ENCODE assay signal across 8 cellular contexts in the genomic region with DNA sequence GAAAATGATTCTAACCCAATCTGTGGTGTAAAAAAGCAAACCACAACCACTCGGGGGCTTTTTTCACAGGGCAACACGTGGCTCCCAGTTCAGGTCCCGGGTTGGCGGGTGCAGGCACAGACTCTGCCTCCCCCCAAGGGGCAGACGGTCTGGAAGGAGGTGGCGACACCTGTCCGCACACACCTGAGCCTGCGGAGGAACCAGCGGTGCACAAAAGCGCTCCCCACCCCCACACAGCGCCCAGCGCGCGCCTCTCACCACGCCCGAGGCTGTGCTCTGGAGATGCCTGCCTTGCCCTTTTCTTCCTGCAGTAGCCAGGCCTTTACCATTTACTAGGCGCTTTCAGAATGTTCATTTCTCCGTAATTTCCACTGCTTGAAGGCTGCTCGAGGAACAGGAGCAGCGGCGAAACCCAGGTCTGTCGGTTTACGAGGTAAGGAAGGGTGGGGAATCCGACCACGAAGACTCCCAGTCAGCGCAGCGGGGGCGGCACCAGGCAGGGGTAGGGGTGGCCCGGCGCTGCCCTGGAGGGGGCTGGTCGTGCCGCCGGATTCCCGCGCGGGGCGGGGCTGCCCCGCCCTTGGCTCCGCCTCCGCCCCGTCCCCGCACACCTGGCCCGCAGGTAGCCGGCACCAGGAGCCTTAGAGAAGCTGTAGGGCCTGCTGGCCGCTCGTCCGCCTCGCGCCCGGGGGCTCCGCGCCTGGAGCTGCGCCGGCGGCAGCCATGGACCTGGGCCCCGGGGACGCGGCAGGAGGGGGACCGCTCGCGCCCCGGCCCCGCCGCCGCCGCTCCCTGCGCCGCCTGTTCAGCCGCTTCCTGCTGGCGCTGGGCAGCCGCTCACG. TPM values are rescaled to one million over a fixed set of nuclear protein-coding genes. Genes with fewer than 3 reads are reported as not detected.
DNase-seq lines count a peak whose midpoint lies in the region; ATAC-seq and TF ChIP-seq lines count a peak whose summit lies in the region.

A gene with protein sequence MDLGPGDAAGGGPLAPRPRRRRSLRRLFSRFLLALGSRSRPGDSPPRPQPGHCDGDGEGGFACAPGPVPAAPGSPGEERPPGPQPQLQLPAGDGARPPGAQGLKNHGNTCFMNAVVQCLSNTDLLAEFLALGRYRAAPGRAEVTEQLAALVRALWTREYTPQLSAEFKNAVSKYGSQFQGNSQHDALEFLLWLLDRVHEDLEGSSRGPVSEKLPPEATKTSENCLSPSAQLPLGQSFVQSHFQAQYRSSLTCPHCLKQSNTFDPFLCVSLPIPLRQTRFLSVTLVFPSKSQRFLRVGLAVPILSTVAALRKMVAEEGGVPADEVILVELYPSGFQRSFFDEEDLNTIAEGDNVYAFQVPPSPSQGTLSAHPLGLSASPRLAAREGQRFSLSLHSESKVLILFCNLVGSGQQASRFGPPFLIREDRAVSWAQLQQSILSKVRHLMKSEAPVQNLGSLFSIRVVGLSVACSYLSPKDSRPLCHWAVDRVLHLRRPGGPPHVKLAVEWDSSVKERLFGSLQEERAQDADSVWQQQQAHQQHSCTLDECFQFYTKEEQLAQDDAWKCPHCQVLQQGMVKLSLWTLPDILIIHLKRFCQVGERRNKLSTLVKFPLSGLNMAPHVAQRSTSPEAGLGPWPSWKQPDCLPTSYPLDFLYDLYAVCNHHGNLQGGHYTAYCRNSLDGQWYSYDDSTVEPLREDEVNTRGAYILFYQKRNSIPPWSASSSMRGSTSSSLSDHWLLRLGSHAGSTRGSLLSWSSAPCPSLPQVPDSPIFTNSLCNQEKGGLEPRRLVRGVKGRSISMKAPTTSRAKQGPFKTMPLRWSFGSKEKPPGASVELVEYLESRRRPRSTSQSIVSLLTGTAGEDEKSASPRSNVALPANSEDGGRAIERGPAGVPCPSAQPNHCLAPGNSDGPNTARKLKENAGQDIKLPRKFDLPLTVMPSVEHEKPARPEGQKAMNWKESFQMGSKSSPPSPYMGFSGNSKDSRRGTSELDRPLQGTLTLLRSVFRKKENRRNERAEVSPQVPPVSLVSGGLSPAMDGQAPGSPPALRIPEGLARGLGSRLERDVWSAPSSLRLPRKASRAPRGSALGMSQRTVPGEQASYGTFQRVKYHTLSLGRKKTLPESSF (plus strand): TSS at position 608 of the 842 bp plus-strand sequence. CDS start 116 bp downstream, at position 724.

- H3K4me3 ChIP-seq in HFF-Myc (replicated peaks; ENCODE audit: low read depth, low read length) = peak within 1 kb of the TSS; percentile 65
- peak within 1 kb of the TSS; percentile 29 to 43; a peak in 3 of 4 replicates for H3K4me3 ChIP-seq in SK-N-SH (ENCODE audit: low read depth in 2 of 2, low read length in 1 of 2)
- H3K4me3 ChIP-seq in duodenal mucosa (ENCODE audit: low read depth in 1 of 2, low read length in 2 of 2) = peak within 1 kb of the TSS; percentile 84 to 88
- peak within 1 kb of the TSS; percentile 31 to 49 for H3K4me3 ChIP-seq in tibial artery

- peak within 1 kb of the TSS; percentile 55 for H3K4me2 ChIP-seq in SK-N-SH

- H3F3A ChIP-seq in SK-N-SH (replicated peaks; ENCODE audit: insufficient read depth) = no peaks in the 10 kb centered on the region

- peaks cover 23% of the 10 kb centered on the region for H3K27me3 Mint-ChIP-seq in mesothelial cell of epicardium (ENCODE audit: low read depth)

- H3K4me3 Mint-ChIP-seq in mesothelial cell of epicardium = peak within 1 kb of the TSS; percentile 94

- H3K4me1 ChIP-seq in SK-N-SH (ENCODE audit: control insufficient read depth in 1 of 2, insufficient read depth in 2 of 2, low read depth in 1 of 2, low read length in 1 of 2) (no peaks in the 10 kb centered on the region), duodenal mucosa (ENCODE audit: control insufficient read depth in 1 of 2, insufficient read depth in 2 of 2, low read length in 2 of 2) (peaks cover 5 to 10% of the 10 kb centered on the region in 2 donors), tibial artery (peaks cover 0 to 24% (median 20%) of the 10 kb centered on the region in 4 donors)

- intact Hi-C loops in tibial artery (cut with DNase I; ENCODE audit: low total_unique reads) = no loop called here

- no peaks in the 10 kb centered on the region for H3K79me2 ChIP-seq in SK-N-SH (ENCODE audit: insufficient read depth)

- peaks cover 36% of the 10 kb centered on the region for H3K4me1 Mint-ChIP-seq in mesothelial cell of epicardium

- TF ChIP-seq CTCF in HFF-Myc (IDR thresholded peaks at IDR 0.05; ENCODE audit: low read depth, low read length, missing control alignments) = no peak
- TF ChIP-seq CTCF in SK-N-SH (IDR thresholded peaks at IDR 0.05) = no peak
- no peak for TF ChIP-seq CTCF in mesothelial cell of epicardium (IDR thresholded peaks at IDR 0.05; ENCODE audit: unreplicated experiment)
- TF ChIP-seq CTCF in tibial artery (IDR thresholded peaks at IDR 0.05) = no peak

- H3K27ac ChIP-seq in SK-N-SH (ENCODE audit: low read depth in 2 of 2, low read length in 1 of 2) (no peak within 1 kb of the TSS), duodenal mucosa (ENCODE audit: low read depth, low read length) (peak within 1 kb of the TSS; percentile 96), tibial artery (no peak within 1 kb of the TSS)

- no peaks in the 10 kb centered on the region for H4K20me1 ChIP-seq in SK-N-SH (ENCODE audit: insufficient read depth)

- H3K9ac ChIP-seq in SK-N-SH = no peak within 1 kb of the TSS
- peak within 1 kb of the TSS; percentile 77 to 80 for H3K9ac ChIP-seq in duodenal mucosa (ENCODE audit: low read depth in 1 of 2, low read length in 2 of 2)

- CTCF ChIA-PET in SK-N-SH (lab: Yijun Ruan, JAX) = no interaction called here

- WGBS in SK-N-SH (ENCODE audit: low lambda C conversion rate) = 0% methylated on average over 14 of the region's 72 CpGs

- no peak for TF ChIP-seq EP300 in SK-N-SH (IDR thresholded peaks at IDR 0.05; ENCODE audit: borderline replicate concordance in 1 of 2, low read depth in 1 of 2, low read length in 1 of 2)

- H3K36me3 ChIP-seq in SK-N-SH (replicated peaks in 1 of 2; ENCODE audit: control insufficient read depth in 1 of 2, insufficient read depth in 2 of 2, low read length in 1 of 2) = no peaks in the 10 kb centered on the region
- no peaks in the 10 kb centered on the region for H3K36me3 ChIP-seq in duodenal mucosa (ENCODE audit: control insufficient read depth in 1 of 2, insufficient read depth in 2 of 2, low read length in 2 of 2)
- no peaks in the 10 kb centered on the region for H3K36me3 ChIP-seq in tibial artery

- H2AFZ ChIP-seq in SK-N-SH (ENCODE audit: low read depth) = peak within 1 kb of the TSS; percentile 46; the same call in 1 of the 2 replicates

- no peak for TF ChIP-seq RAD21 in SK-N-SH (IDR thresholded peaks at IDR 0.05; ENCODE audit: low read length)

- no peaks in the 10 kb centered on the region for H3K9me3 ChIP-seq in SK-N-SH
- H3K9me3 ChIP-seq in duodenal mucosa (ENCODE audit: control insufficient read depth in 1 of 2, low read length in 2 of 2) = no peaks in the 10 kb centered on the region
- no peaks in the 10 kb centered on the region for H3K9me3 ChIP-seq in tibial artery

- POLR2A ChIA-PET in SK-N-SH (lab: Yijun Ruan, JAX) = no interaction called here

- H3K36me3 Mint-ChIP-seq in mesothelial cell of epicardium = no peaks in the 10 kb centered on the region

- H3K9me2 ChIP-seq in SK-N-SH = no peaks in the 10 kb centered on the region

- peaks cover 40% of the 10 kb centered on the region for H3K27me3 ChIP-seq in SK-N-SH (ENCODE audit: insufficient read depth)
- H3K27me3 ChIP-seq in duodenal mucosa (ENCODE audit: control insufficient read depth in 1 of 2, insufficient read depth in 2 of 2, low read length in 2 of 2) = peaks cover 3 to 6% of the 10 kb centered on the region in 2 donors
- H3K27me3 ChIP-seq in tibial artery = peaks cover 0 to 59% of the 10 kb centered on the region in 2 donors

- H3K9me3 Mint-ChIP-seq in mesothelial cell of epicardium = peaks cover 4% of the 10 kb centered on the region

- peak within 1 kb of the TSS; percentile 99 for H3K27ac Mint-ChIP-seq in mesothelial cell of epicardium

- ATAC-seq in GM19397 (IDR thresholded peaks at IDR 0.05; ENCODE audit: unreplicated experiment) (no peak), GM19395 (IDR thresholded peaks at IDR 0.05; ENCODE audit: unreplicated experiment) (no peak)

- peak; percentile 34 for DNase-seq in D341Med (ENCODE audit: low spot score)
- DNase-seq in HFF-Myc (ENCODE audit: extremely low read depth, low read depth) = no peak
- peak; percentile 36 for DNase-seq in SK-N-SH
- peak; percentile 46 to 74 for DNase-seq in mesothelial cell of epicardium (ENCODE audit: low spot score in 2 of 2, unreplicated experiment in 2 of 2)
- no peak for DNase-seq in tibial artery

TF ChIP-seq in SK-N-SH, 30 proteins besides CTCF, POLR2A, EP300 and RAD21 (continues in another document):
- TF ChIP-seq, protein P1, sequence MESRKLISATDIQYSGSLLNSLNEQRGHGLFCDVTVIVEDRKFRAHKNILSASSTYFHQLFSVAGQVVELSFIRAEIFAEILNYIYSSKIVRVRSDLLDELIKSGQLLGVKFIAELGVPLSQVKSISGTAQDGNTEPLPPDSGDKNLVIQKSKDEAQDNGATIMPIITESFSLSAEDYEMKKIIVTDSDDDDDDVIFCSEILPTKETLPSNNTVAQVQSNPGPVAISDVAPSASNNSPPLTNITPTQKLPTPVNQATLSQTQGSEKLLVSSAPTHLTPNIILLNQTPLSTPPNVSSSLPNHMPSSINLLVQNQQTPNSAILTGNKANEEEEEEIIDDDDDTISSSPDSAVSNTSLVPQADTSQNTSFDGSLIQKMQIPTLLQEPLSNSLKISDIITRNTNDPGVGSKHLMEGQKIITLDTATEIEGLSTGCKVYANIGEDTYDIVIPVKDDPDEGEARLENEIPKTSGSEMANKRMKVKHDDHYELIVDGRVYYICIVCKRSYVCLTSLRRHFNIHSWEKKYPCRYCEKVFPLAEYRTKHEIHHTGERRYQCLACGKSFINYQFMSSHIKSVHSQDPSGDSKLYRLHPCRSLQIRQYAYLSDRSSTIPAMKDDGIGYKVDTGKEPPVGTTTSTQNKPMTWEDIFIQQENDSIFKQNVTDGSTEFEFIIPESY (IDR thresholded peaks at IDR 0.05; ENCODE audit: borderline replicate concordance, low read depth) = no peak
- TF ChIP-seq NRF1 (IDR thresholded peaks at IDR 0.05; ENCODE audit: low read depth, low read length) (no peak), EZH2phosphoT487 (IDR thresholded peaks at IDR 0.05; ENCODE audit: borderline replicate concordance, low read depth) (no peak), SMC3 (IDR thresholded peaks at IDR 0.05; ENCODE audit: low read depth, low read length) (no peak), POLR2AphosphoS5 (IDR thresholded peaks at IDR 0.05; ENCODE audit: low read depth, low read length) (no peak), SIN3A (IDR thresholded peaks at IDR 0.05; ENCODE audit: borderline replicate concordance, low read depth, low read length) (no peak)

RNA-seq across cellular contexts. Expression of the gene that starts here (rescaled TPM):
- 0.05 and 0.07 TPM in 2 replicates for polyA plus RNA-seq in SK-N-SH (2012; rRNA removed)
- polyA plus RNA-seq in SK-N-SH (2012; cell fraction: cytosol; rRNA removed) = not detected in 2 replicates
- 0.45 and 0.48 TPM in 2 replicates for polyA plus RNA-seq in SK-N-SH (2012; cell fraction: nucleus; rRNA removed)
- 8.9 to 10.2 TPM (median 9.7 TPM) in 3 replicates for total RNA-seq in mesothelial cell of epicardium

Comparison
In these comparisons a context has a peak if more than half of its experiments do, and no peak if none do; other contexts are left out.
1. Peak in DNase-seq, H3K4me3 ChIP-seq and H3K4me2 ChIP-seq in SK-N-SH; RNA of the gene not detected or under 1 TPM.
2. DNase-seq: peak in D341Med (single experiment) and mesothelial cell of epicardium (2 of 2); none in HFF-Myc (single experiment) and tibial artery (0 of 2).
3. H3K4me3 ChIP-seq: peak in every context shown above with its lines; median percentile 86 in duodenal mucosa; 65 in HFF-Myc; 40 in tibial artery; 36 in SK-N-SH.